In genomic region chr7:133517766-133518165, GRCh38 we compare ENCODE assay signal across 24 cellular contexts.
A peak's percentile ranks its signal among the peaks of the same experiment; 100 is the strongest.
DNase-seq lines count a peak whose midpoint lies in the region; ATAC-seq, FAIRE-seq and TF ChIP-seq lines count a peak whose summit lies in the region.
"Had no signal": no experiment of that assay in that cellular context is flagged by ENCODE, and none has a peak within 500 bp of the region (broad histone marks: within the 10 kb centered on the region; RNA-seq: fewer than 3 reads in every experiment).

No MANE protein-coding gene starts in this region.

- no peaks in the 10 kb centered on the region for H3K9me1 ChIP-seq in IMR-90 (ENCODE audit: insufficient read depth, low read length)

- H2BK15ac ChIP-seq in IMR-90 (ENCODE audit: low read depth, low read length): no peak overlapping the region

- no peak overlapping the region for H3K56ac ChIP-seq in IMR-90 (ENCODE audit: extremely low read depth, insufficient read depth, low read length)

- no CpG with 5 or more reads among the region's 4 CpGs for WGBS in IMR-90 (ENCODE audit: extremely low coverage in 2 of 2, insufficient read length in 1 of 2), 2 experiments

- no peaks in the 10 kb centered on the region for H3K9me3 Mint-ChIP-seq in astrocyte (ENCODE audit: unreplicated experiment)
- no peaks in the 10 kb centered on the region for H3K9me3 Mint-ChIP-seq in activated T-helper 1 cell treated with anti-CD3 and anti-CD28 coated beads, Interleukin-12 subunit alpha, Interleukin-12 subunit beta, Interleukin-2, Interleukin-4 antibody, amounts not matched to agents 30 ng/mL and 10 ng/mL and 1 ng/mL, durations not matched to agents 14 hours and 24 hours and 36 hours
- H3K9me3 Mint-ChIP-seq: CD8-positive, alpha-beta T cell; GM23338 had no signal

- H4K8ac ChIP-seq in IMR-90 (ENCODE audit: low read depth in 2 of 2, low read length in 2 of 2): no peak overlapping the region

- no peak overlapping the region for H2BK5ac ChIP-seq in IMR-90 (ENCODE audit: low read depth, low read length, poor library complexity, severe bottlenecking)

- POLR2A ChIA-PET in IMR-90 (lab: Charles Lee; ENCODE audit: unreplicated experiment): no interaction called here

- H3K18ac ChIP-seq in IMR-90 (ENCODE audit: low read depth, low read length): no peak overlapping the region

- CTCF ChIA-PET in IMR-90 (lab: Yijun Ruan, JAX): interaction anchor here (0.7 kb wide), 1 partner anchor 571 kb away, joined by 3 read pairs; no protein-coding TSS in a partner anchor

- no peak for TF ChIP-seq RAD21 in IMR-90 (IDR thresholded peaks at IDR 0.05; ENCODE audit: low read length)

- H2AK5ac ChIP-seq in IMR-90 (ENCODE audit: low read depth, low read length): no peak overlapping the region

- H3K4me3 Mint-ChIP-seq in astrocyte (ENCODE audit: unreplicated experiment): no peak overlapping the region
- H3K4me3 Mint-ChIP-seq in activated T-helper 1 cell treated with anti-CD3 and anti-CD28 coated beads, Interleukin-12 subunit alpha, Interleukin-12 subunit beta, Interleukin-2, Interleukin-4 antibody, amounts not matched to agents 30 ng/mL and 10 ng/mL and 1 ng/mL, durations not matched to agents 14 hours and 24 hours and 36 hours: no peak overlapping the region
- H3K4me3 Mint-ChIP-seq: B cell; CD4-positive, CD25-positive, alpha-beta regulatory T cell; CD8-positive, alpha-beta T cell; GM23338; H9 had no signal

- no peak overlapping the region for H3K14ac ChIP-seq in IMR-90 (replicated peaks; ENCODE audit: low read depth, low read length)

- H3K27ac Mint-ChIP-seq in astrocyte (ENCODE audit: unreplicated experiment): no peak overlapping the region
- no peak overlapping the region for H3K27ac Mint-ChIP-seq in activated T-helper 1 cell treated with anti-CD3 and anti-CD28 coated beads, Interleukin-12 subunit alpha, Interleukin-12 subunit beta, Interleukin-2, Interleukin-4 antibody, amounts not matched to agents 30 ng/mL and 10 ng/mL and 1 ng/mL, durations not matched to agents 14 hours and 24 hours and 36 hours
- H3K27ac Mint-ChIP-seq: B cell; CD4-positive, CD25-positive, alpha-beta regulatory T cell; CD8-positive, alpha-beta T cell; H9 had no signal

- no peaks in the 10 kb centered on the region for H3K4me1 Mint-ChIP-seq in astrocyte (ENCODE audit: low read depth, unreplicated experiment)
- H3K4me1 Mint-ChIP-seq in activated T-helper 1 cell treated with anti-CD3 and anti-CD28 coated beads, Interleukin-12 subunit alpha, Interleukin-12 subunit beta, Interleukin-2, Interleukin-4 antibody, amounts not matched to agents 30 ng/mL and 10 ng/mL and 1 ng/mL, durations not matched to agents 14 hours and 24 hours and 36 hours (ENCODE audit: low read depth): no peaks in the 10 kb centered on the region
- H3K4me1 Mint-ChIP-seq: B cell had no signal

- H3K4me3 ChIP-seq in IMR-90 (ENCODE audit: insufficient read depth, low read depth, low read length) (no peak overlapping the region), astrocyte (ENCODE audit: insufficient read depth, low read depth, low read length) (no peak overlapping the region), osteoblast (ENCODE audit: insufficient read depth, low read length) (no peak overlapping the region)
- H3K4me3 ChIP-seq: BLaER1, GM23338 had no signal

- H3K36me3 Mint-ChIP-seq in astrocyte (ENCODE audit: low read depth, unreplicated experiment): peaks cover 2% of the 10 kb centered on the region
- H3K36me3 Mint-ChIP-seq in activated T-helper 1 cell treated with anti-CD3 and anti-CD28 coated beads, Interleukin-12 subunit alpha, Interleukin-12 subunit beta, Interleukin-2, Interleukin-4 antibody, amounts not matched to agents 30 ng/mL and 10 ng/mL and 1 ng/mL, durations not matched to agents 14 hours and 24 hours and 36 hours (ENCODE audit: low read depth): no peaks in the 10 kb centered on the region

- no peak overlapping the region for H4K91ac ChIP-seq in IMR-90 (ENCODE audit: insufficient read depth, low read depth, low read length)

- DNase-seq in DMS53 (lab: John Stamatoyannopoulos, UW) (peak; percentile 49), DMS53 treated with DMSO at 0.1 percent for 48 hours (lab: John Stamatoyannopoulos, UW; ENCODE audit: unreplicated experiment) (no peak), IMR-90 (no peak), astrocyte (ENCODE audit: low read depth) (peak; percentile 36), osteoblast (ENCODE audit: insufficient read length, low spot score, missing footprints) (peak; percentile 77)
- DNase-seq in activated T-helper 1 cell treated with anti-CD3 and anti-CD28 coated beads, Interleukin-12 subunit alpha, Interleukin-12 subunit beta, Interleukin-2, Interleukin-4 antibody, amounts not matched to agents 30 ng/mL and 10 ng/mL and 1 ng/mL, durations not matched to agents 14 hours and 24 hours and 36 hours (ENCODE audit: low spot score): no peak
- DNase-seq: Caco-2; CD4-positive, CD25-positive, alpha-beta regulatory T cell; CD8-positive, alpha-beta T cell; DMS153; DND-41; GF-D8; H9 had no signal

- FAIRE-seq in astrocyte (lab: Jason Lieb, UNC): no peak
- FAIRE-seq: A204.1, GM12891, GM18507 had no signal

- no TSS peak for BruUV-seq in IMR-90 (replicated peaks; lab: Mats Ljungman, UMichigan)

- no peaks in the 10 kb centered on the region for H3K27me3 Mint-ChIP-seq in astrocyte (ENCODE audit: low read depth, unreplicated experiment)
- no peaks in the 10 kb centered on the region for H3K27me3 Mint-ChIP-seq in activated T-helper 1 cell treated with anti-CD3 and anti-CD28 coated beads, Interleukin-12 subunit alpha, Interleukin-12 subunit beta, Interleukin-2, Interleukin-4 antibody, amounts not matched to agents 30 ng/mL and 10 ng/mL and 1 ng/mL, durations not matched to agents 14 hours and 24 hours and 36 hours (ENCODE audit: insufficient read depth)
- H3K27me3 Mint-ChIP-seq: B cell; CD4-positive, CD25-positive, alpha-beta regulatory T cell had no signal

- no peaks in the 10 kb centered on the region for H3K36me3 ChIP-seq in IMR-90 (ENCODE audit: control insufficient read depth, insufficient read depth, low read length)
- no peaks in the 10 kb centered on the region for H3K36me3 ChIP-seq in astrocyte (ENCODE audit: insufficient read depth, low read length)
- H3K36me3 ChIP-seq in osteoblast (ENCODE audit: insufficient read depth, low read length): no peaks in the 10 kb centered on the region
- H3K36me3 ChIP-seq: BLaER1 had no signal

- intact Hi-C loops in IMR-90 (cut with micrococcal nuclease): no loop called here
- intact Hi-C loops in activated T-helper 1 cell treated with anti-CD3 and anti-CD28 coated beads, Interleukin-12 subunit alpha, Interleukin-12 subunit beta, Interleukin-2, Interleukin-4 antibody, amounts not matched to agents 30 ng/mL and 10 ng/mL and 1 ng/mL, durations not matched to agents 14 hours and 24 hours and 36 hours (cut with micrococcal nuclease): no loop called here

- in situ Hi-C loops in IMR-90 (cut with MboI; ENCODE audit: low sequenced_read_pairs): no loop called here

- ATAC-seq in IMR-90 (ENCODE audit: low read depth) (no peak), HG03565 (IDR thresholded peaks at IDR 0.05; ENCODE audit: unreplicated experiment) (no peak), HG03342 (IDR thresholded peaks at IDR 0.05; ENCODE audit: unreplicated experiment) (no peak)
- ATAC-seq: CD8-positive, alpha-beta T cell; GM23338; HCT116 had no signal

- H2AFZ ChIP-seq in IMR-90 (replicated peaks; ENCODE audit: low read length, poor library complexity) (no peak overlapping the region), astrocyte (ENCODE audit: low read depth, low read length) (no peak overlapping the region), osteoblast (ENCODE audit: low read length) (no peak overlapping the region)
- H2AFZ ChIP-seq: GM23338 had no signal

- H3K4me1 ChIP-seq in IMR-90 (ENCODE audit: control insufficient read depth, insufficient read depth, low read length) (no peaks in the 10 kb centered on the region; the same call in 1 of the 2 replicates), astrocyte (ENCODE audit: insufficient read depth, low read length) (peaks cover 6% of the 10 kb centered on the region), osteoblast (ENCODE audit: insufficient read depth, low read length) (peaks cover 14% of the 10 kb centered on the region)
- H3K4me1 ChIP-seq: BLaER1, Caco-2 had no signal

- dilution Hi-C loops in IMR-90 (cut with HindIII; ENCODE audit: low sequenced_read_pairs, unreplicated experiment): no loop called here

- H2BK20ac ChIP-seq in IMR-90 (ENCODE audit: low read depth, low read length): no peak overlapping the region

- TF ChIP-seq POLR2A in IMR-90 (IDR thresholded peaks at IDR 0.05; ENCODE audit: low read depth, low read length): no peak

- TF ChIP-seq CTCF in IMR-90 (conservative IDR thresholded peaks at IDR 0.05; ENCODE audit: low read depth, low read length): no peak
- TF ChIP-seq CTCF in astrocyte (IDR thresholded peaks at IDR 0.05; ENCODE audit: insufficient read depth, low read depth, low read length): no peak
- no peak for TF ChIP-seq CTCF in osteoblast (IDR thresholded peaks at IDR 0.05; ENCODE audit: extremely low read depth, low read depth, low read length)

- H3K4me2 ChIP-seq in IMR-90 (ENCODE audit: low read depth, low read length) (no peak overlapping the region), astrocyte (ENCODE audit: low read length) (no peak overlapping the region), osteoblast (ENCODE audit: insufficient read depth, low read length) (no peak overlapping the region)
- H3K4me2 ChIP-seq: BLaER1, GM23338 had no signal

- H3K27me3 ChIP-seq in IMR-90 (ENCODE audit: control insufficient read depth, insufficient read depth, low read length): no peaks in the 10 kb centered on the region
- H3K27me3 ChIP-seq in astrocyte (ENCODE audit: insufficient read depth, low read length): no peaks in the 10 kb centered on the region
- no peaks in the 10 kb centered on the region for H3K27me3 ChIP-seq in osteoblast (ENCODE audit: insufficient read depth, low read length)
- H3K27me3 ChIP-seq: BLaER1 had no signal

- no peak overlapping the region for H4K5ac ChIP-seq in IMR-90 (ENCODE audit: low read depth, low read length)

- H3K4ac ChIP-seq in IMR-90 (ENCODE audit: low read depth, low read length): no peak overlapping the region

- H3K23ac ChIP-seq in IMR-90 (ENCODE audit: low read depth, low read length): no peak overlapping the region

- H4K20me1 ChIP-seq in IMR-90 (ENCODE audit: insufficient read depth, low read length) (no peaks in the 10 kb centered on the region; the same call in 1 of the 2 replicates), astrocyte (ENCODE audit: insufficient read depth, low read length) (no peaks in the 10 kb centered on the region), osteoblast (ENCODE audit: insufficient read depth, low read length) (no peaks in the 10 kb centered on the region)
- H4K20me1 ChIP-seq: BLaER1 had no signal

- no peak overlapping the region for H3K9ac ChIP-seq in IMR-90 (ENCODE audit: low read depth, low read length)
- H3K9ac ChIP-seq in astrocyte (ENCODE audit: low read length): no peak overlapping the region
- H3K9ac ChIP-seq: BLaER1 had no signal

- no peaks in the 10 kb centered on the region; a peak in 1 of 4 replicates for H3K79me1 ChIP-seq in IMR-90 (ENCODE audit: low read depth in 1 of 2, low read length in 2 of 2)

- peak overlapping the region; percentile 9 for H2AK9ac ChIP-seq in IMR-90 (replicated peaks; ENCODE audit: low read depth, low read length, poor library complexity)

- no peak overlapping the region for H2BK120ac ChIP-seq in IMR-90 (ENCODE audit: low read depth, low read length)

- H3K9me3 ChIP-seq in IMR-90 (ENCODE audit: control insufficient read depth, insufficient read depth, low read length) (no peaks in the 10 kb centered on the region), astrocyte (ENCODE audit: insufficient read depth, low read depth, low read length) (no peaks in the 10 kb centered on the region), osteoblast (ENCODE audit: low read depth, low read length) (no peaks in the 10 kb centered on the region)
- H3K9me3 ChIP-seq: BLaER1, Caco-2 had no signal

- H3K27ac ChIP-seq in IMR-90 (ENCODE audit: insufficient read depth, low read length) (no peak overlapping the region), astrocyte (ENCODE audit: low read depth, low read length) (no peak overlapping the region), osteoblast (ENCODE audit: low read depth, low read length) (no peak overlapping the region)
- H3K27ac ChIP-seq: 22Rv1, BLaER1, C4-2B had no signal

- H3K79me2 ChIP-seq in astrocyte (ENCODE audit: insufficient read depth, low read length): no peaks in the 10 kb centered on the region
- H3K79me2 ChIP-seq in osteoblast (ENCODE audit: insufficient read depth, low read length): no peaks in the 10 kb centered on the region

Comparison
In these comparisons a context has a peak if more than half of its experiments do, and no peak if none do; other contexts are left out.
1. DNase-seq: peak in DMS53 (single experiment), astrocyte (single experiment) and osteoblast (single experiment); none in DMS53 treated with DMSO at 0.1 percent for 48 hours (single experiment), IMR-90 (single experiment) and activated T-helper 1 cell treated with anti-CD3 and anti-CD28 coated beads, Interleukin-12 subunit alpha, Interleukin-12 subunit beta, Interleukin-2, Interleukin-4 antibody, amounts not matched to agents 30 ng/mL and 10 ng/mL and 1 ng/mL, durations not matched to agents 14 hours and 24 hours and 36 hours (single experiment).